In genomic region chr2:229270551-229271410, GRCh38 we compare ENCODE assay signal across 8 cellular contexts. TPM values are rescaled to one million over a fixed set of nuclear protein-coding genes. Genes with fewer than 3 reads are reported as not detected.
DNase-seq lines count a peak whose midpoint lies in the region; ATAC-seq and TF ChIP-seq lines count a peak whose summit lies in the region.

Gene PID1, minus strand, starts transcription at chr2:229271287. Its CDS starts 244 bp downstream, at chr2:229271043.

- POLR2A ChIA-PET in naive thymus-derived CD8-positive, alpha-beta T cell (lab: Charles Lee) = no interaction called here

- H3K36me3 Mint-ChIP-seq in nephron progenitor cell (ENCODE audit: low read depth) = no peaks in the 10 kb centered on the region
- H3K36me3 Mint-ChIP-seq in naive thymus-derived CD8-positive, alpha-beta T cell = no peaks in the 10 kb centered on the region

- H3K9me3 Mint-ChIP-seq in nephron progenitor cell = no peaks in the 10 kb centered on the region
- H3K9me3 Mint-ChIP-seq in naive thymus-derived CD8-positive, alpha-beta T cell = no peaks in the 10 kb centered on the region

- DNase-seq in EH (ENCODE audit: low read depth) = peak; percentile 62
- DNase-seq in NCI-H748 (lab: John Stamatoyannopoulos, UW; ENCODE audit: unreplicated experiment) = peak; percentile 73
- peak; percentile 37 for DNase-seq in fibroblast of mammary gland (ENCODE audit: low read depth)
- DNase-seq in nephron progenitor cell = peak; percentile 72
- DNase-seq in activated CD4-positive, alpha-beta T cell treated with anti-CD3 and anti-CD28 coated beads, Interleukin-2, amount 50 U/mL, for 4 hours = no peak
- no peak for DNase-seq in SW 1271 (lab: John Stamatoyannopoulos, UW)
- DNase-seq in naive thymus-derived CD8-positive, alpha-beta T cell = no peak

- H3K4me3 Mint-ChIP-seq in nephron progenitor cell = peak within 1 kb of the TSS; percentile 77
- peak within 1 kb of the TSS in 1 of 10 donors; percentile 24 for H3K4me3 Mint-ChIP-seq in naive thymus-derived CD8-positive, alpha-beta T cell

- peak within 1 kb of the TSS; percentile 71 for H3K4me3 ChIP-seq in fibroblast of mammary gland (ENCODE audit: control insufficient read depth, low read depth, low read length)

- no peak for TF ChIP-seq CTCF in fibroblast of mammary gland (conservative IDR thresholded peaks at IDR 0.05; ENCODE audit: control insufficient read depth, insufficient read depth, low read depth, low read length)
- TF ChIP-seq CTCF in nephron progenitor cell (IDR thresholded peaks at IDR 0.05) = no peak

- ATAC-seq in HG03469 (IDR thresholded peaks at IDR 0.05; ENCODE audit: unreplicated experiment) = no peak
- no peak for ATAC-seq in naive thymus-derived CD8-positive, alpha-beta T cell

- H3K4me1 Mint-ChIP-seq in nephron progenitor cell = no peaks in the 10 kb centered on the region
- H3K4me1 Mint-ChIP-seq in naive thymus-derived CD8-positive, alpha-beta T cell = peaks cover 0 to 3% (median 0%) of the 10 kb centered on the region in 4 donors

- no peak within 1 kb of the TSS for H3K27ac Mint-ChIP-seq in nephron progenitor cell
- H3K27ac Mint-ChIP-seq in naive thymus-derived CD8-positive, alpha-beta T cell = no peak within 1 kb of the TSS

- H3K27me3 Mint-ChIP-seq in nephron progenitor cell (ENCODE audit: low read depth, poor library complexity) = peaks cover 49% of the 10 kb centered on the region
- H3K27me3 Mint-ChIP-seq in naive thymus-derived CD8-positive, alpha-beta T cell = peaks cover 13 to 48% (median 30%) of the 10 kb centered on the region in 5 donors

RNA-seq across cellular contexts. Expression of gene PID1, which starts in this region (rescaled TPM):
- total RNA-seq in naive thymus-derived CD8-positive, alpha-beta T cell = under 1 TPM in 1 of 2 experiments, not detected in 1; 0.18 TPM
- polyA plus RNA-seq in naive thymus-derived CD8-positive, alpha-beta T cell = not detected

Comparison
In these comparisons a context has a peak if more than half of its experiments do, and no peak if none do; other contexts are left out.
1. DNase-seq: peak in EH (single experiment), NCI-H748 (single experiment), fibroblast of mammary gland (single experiment) and nephron progenitor cell (single experiment); none in activated CD4-positive, alpha-beta T cell treated with anti-CD3 and anti-CD28 coated beads, Interleukin-2, amount 50 U/mL, for 4 hours (0 of 2), SW 1271 (0 of 2) and naive thymus-derived CD8-positive, alpha-beta T cell (0 of 10).